In genomic region chr3:176920806-176921205, GRCh38 we compare ENCODE assay signal across 1 cellular context.
TF ChIP-seq lines count a peak whose summit lies in the region.

No MANE protein-coding gene starts in this region.

TF ChIP-seq in HepG2, 621 proteins besides CTCF, POLR2A, EP300 and RAD21 (continued from another document and continues in another):
- TF ChIP-seq, protein P1, sequence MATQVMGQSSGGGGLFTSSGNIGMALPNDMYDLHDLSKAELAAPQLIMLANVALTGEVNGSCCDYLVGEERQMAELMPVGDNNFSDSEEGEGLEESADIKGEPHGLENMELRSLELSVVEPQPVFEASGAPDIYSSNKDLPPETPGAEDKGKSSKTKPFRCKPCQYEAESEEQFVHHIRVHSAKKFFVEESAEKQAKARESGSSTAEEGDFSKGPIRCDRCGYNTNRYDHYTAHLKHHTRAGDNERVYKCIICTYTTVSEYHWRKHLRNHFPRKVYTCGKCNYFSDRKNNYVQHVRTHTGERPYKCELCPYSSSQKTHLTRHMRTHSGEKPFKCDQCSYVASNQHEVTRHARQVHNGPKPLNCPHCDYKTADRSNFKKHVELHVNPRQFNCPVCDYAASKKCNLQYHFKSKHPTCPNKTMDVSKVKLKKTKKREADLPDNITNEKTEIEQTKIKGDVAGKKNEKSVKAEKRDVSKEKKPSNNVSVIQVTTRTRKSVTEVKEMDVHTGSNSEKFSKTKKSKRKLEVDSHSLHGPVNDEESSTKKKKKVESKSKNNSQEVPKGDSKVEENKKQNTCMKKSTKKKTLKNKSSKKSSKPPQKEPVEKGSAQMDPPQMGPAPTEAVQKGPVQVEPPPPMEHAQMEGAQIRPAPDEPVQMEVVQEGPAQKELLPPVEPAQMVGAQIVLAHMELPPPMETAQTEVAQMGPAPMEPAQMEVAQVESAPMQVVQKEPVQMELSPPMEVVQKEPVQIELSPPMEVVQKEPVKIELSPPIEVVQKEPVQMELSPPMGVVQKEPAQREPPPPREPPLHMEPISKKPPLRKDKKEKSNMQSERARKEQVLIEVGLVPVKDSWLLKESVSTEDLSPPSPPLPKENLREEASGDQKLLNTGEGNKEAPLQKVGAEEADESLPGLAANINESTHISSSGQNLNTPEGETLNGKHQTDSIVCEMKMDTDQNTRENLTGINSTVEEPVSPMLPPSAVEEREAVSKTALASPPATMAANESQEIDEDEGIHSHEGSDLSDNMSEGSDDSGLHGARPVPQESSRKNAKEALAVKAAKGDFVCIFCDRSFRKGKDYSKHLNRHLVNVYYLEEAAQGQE (IDR thresholded peaks at IDR 0.05; ENCODE audit: borderline replicate concordance in 1 of 2, low read depth in 1 of 2, low read length in 2 of 2): no peak
- TF ChIP-seq ZNF382 (CRISPR knock-in tag; IDR thresholded peaks at IDR 0.05; ENCODE audit: borderline replicate concordance): no peak
- TF ChIP-seq EED (CRISPR knock-in tag; IDR thresholded peaks at IDR 0.05): no peak
- TF ChIP-seq, protein P2, sequence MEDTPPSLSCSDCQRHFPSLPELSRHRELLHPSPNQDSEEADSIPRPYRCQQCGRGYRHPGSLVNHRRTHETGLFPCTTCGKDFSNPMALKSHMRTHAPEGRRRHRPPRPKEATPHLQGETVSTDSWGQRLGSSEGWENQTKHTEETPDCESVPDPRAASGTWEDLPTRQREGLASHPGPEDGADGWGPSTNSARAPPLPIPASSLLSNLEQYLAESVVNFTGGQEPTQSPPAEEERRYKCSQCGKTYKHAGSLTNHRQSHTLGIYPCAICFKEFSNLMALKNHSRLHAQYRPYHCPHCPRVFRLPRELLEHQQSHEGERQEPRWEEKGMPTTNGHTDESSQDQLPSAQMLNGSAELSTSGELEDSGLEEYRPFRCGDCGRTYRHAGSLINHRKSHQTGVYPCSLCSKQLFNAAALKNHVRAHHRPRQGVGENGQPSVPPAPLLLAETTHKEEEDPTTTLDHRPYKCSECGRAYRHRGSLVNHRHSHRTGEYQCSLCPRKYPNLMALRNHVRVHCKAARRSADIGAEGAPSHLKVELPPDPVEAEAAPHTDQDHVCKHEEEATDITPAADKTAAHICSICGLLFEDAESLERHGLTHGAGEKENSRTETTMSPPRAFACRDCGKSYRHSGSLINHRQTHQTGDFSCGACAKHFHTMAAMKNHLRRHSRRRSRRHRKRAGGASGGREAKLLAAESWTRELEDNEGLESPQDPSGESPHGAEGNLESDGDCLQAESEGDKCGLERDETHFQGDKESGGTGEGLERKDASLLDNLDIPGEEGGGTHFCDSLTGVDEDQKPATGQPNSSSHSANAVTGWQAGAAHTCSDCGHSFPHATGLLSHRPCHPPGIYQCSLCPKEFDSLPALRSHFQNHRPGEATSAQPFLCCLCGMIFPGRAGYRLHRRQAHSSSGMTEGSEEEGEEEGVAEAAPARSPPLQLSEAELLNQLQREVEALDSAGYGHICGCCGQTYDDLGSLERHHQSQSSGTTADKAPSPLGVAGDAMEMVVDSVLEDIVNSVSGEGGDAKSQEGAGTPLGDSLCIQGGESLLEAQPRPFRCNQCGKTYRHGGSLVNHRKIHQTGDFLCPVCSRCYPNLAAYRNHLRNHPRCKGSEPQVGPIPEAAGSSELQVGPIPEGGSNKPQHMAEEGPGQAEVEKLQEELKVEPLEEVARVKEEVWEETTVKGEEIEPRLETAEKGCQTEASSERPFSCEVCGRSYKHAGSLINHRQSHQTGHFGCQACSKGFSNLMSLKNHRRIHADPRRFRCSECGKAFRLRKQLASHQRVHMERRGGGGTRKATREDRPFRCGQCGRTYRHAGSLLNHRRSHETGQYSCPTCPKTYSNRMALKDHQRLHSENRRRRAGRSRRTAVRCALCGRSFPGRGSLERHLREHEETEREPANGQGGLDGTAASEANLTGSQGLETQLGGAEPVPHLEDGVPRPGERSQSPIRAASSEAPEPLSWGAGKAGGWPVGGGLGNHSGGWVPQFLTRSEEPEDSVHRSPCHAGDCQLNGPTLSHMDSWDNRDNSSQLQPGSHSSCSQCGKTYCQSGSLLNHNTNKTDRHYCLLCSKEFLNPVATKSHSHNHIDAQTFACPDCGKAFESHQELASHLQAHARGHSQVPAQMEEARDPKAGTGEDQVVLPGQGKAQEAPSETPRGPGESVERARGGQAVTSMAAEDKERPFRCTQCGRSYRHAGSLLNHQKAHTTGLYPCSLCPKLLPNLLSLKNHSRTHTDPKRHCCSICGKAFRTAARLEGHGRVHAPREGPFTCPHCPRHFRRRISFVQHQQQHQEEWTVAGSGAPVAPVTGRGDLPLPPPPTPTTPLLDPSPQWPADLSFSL (CRISPR knock-in tag; IDR thresholded peaks at IDR 0.05): no peak
- no peak for TF ChIP-seq HOXA5 (CRISPR knock-in tag; IDR thresholded peaks at IDR 0.05)
- TF ChIP-seq SATB2 (CRISPR knock-in tag; IDR thresholded peaks at IDR 0.05): no peak
- no peak for TF ChIP-seq BCL6 (CRISPR knock-in tag; IDR thresholded peaks at IDR 0.05)
- TF ChIP-seq, protein P3, sequence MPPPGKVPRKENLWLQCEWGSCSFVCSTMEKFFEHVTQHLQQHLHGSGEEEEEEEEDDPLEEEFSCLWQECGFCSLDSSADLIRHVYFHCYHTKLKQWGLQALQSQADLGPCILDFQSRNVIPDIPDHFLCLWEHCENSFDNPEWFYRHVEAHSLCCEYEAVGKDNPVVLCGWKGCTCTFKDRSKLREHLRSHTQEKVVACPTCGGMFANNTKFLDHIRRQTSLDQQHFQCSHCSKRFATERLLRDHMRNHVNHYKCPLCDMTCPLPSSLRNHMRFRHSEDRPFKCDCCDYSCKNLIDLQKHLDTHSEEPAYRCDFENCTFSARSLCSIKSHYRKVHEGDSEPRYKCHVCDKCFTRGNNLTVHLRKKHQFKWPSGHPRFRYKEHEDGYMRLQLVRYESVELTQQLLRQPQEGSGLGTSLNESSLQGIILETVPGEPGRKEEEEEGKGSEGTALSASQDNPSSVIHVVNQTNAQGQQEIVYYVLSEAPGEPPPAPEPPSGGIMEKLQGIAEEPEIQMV (CRISPR knock-in tag; IDR thresholded peaks at IDR 0.05; ENCODE audit: low read depth): no peak
- TF ChIP-seq ZNF589 (CRISPR knock-in tag; conservative IDR thresholded peaks at IDR 0.05): no peak
- no peak for TF ChIP-seq NFYB (CRISPR knock-in tag; IDR thresholded peaks at IDR 0.05)
- TF ChIP-seq DPF2 (CRISPR knock-in tag; IDR thresholded peaks at IDR 0.05; ENCODE audit: borderline replicate concordance, low read depth): no peak
- TF ChIP-seq AGO1 (IDR thresholded peaks at IDR 0.05; ENCODE audit: low read depth, low read length, poor library complexity, severe bottlenecking): no peak
- TF ChIP-seq ZNF121 (CRISPR knock-in tag; IDR thresholded peaks at IDR 0.05): no peak
- TF ChIP-seq ZNF720 (CRISPR knock-in tag; IDR thresholded peaks at IDR 0.05): no peak
- 0 out of 2 replicates have a peak, but pooled peaks have one; percentile 53 for TF ChIP-seq WIZ (CRISPR knock-in tag; IDR thresholded peaks at IDR 0.05)
- TF ChIP-seq FOXO1 (CRISPR knock-in tag; IDR thresholded peaks at IDR 0.05): peak; percentile 15; the same call in 1 of the 2 replicates
- TF ChIP-seq ZBTB1 (CRISPR knock-in tag; IDR thresholded peaks at IDR 0.05; ENCODE audit: borderline replicate concordance): no peak
- no peak for TF ChIP-seq ZKSCAN5 (CRISPR knock-in tag; IDR thresholded peaks at IDR 0.05)
- no peak for TF ChIP-seq SOX13 (IDR thresholded peaks at IDR 0.05)
- TF ChIP-seq SOX13 (CRISPR knock-in tag; conservative IDR thresholded peaks at IDR 0.05 in 1 of 2, IDR thresholded peaks at IDR 0.05 in 1 of 2): no peak; a peak in 1 of 4 replicates
- no peak for TF ChIP-seq ZNF468 (CRISPR knock-in tag; IDR thresholded peaks at IDR 0.05)
- TF ChIP-seq, protein P4, sequence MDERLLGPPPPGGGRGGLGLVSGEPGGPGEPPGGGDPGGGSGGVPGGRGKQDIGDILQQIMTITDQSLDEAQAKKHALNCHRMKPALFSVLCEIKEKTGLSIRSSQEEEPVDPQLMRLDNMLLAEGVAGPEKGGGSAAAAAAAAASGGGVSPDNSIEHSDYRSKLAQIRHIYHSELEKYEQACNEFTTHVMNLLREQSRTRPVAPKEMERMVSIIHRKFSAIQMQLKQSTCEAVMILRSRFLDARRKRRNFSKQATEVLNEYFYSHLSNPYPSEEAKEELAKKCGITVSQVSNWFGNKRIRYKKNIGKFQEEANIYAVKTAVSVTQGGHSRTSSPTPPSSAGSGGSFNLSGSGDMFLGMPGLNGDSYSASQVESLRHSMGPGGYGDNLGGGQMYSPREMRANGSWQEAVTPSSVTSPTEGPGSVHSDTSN (CRISPR knock-in tag; IDR thresholded peaks at IDR 0.05): no peak
- no peak for TF ChIP-seq LRRFIP1 (CRISPR knock-in tag; conservative IDR thresholded peaks at IDR 0.05)
- TF ChIP-seq ZBTB4 (CRISPR knock-in tag; IDR thresholded peaks at IDR 0.05; ENCODE audit: borderline replicate concordance): no peak
- no peak for TF ChIP-seq ZNF230 (CRISPR knock-in tag; IDR thresholded peaks at IDR 0.05)
- no peak for TF ChIP-seq NR2F6 (IDR thresholded peaks at IDR 0.05)
- TF ChIP-seq NR2F6 (CRISPR knock-in tag; IDR thresholded peaks at IDR 0.05): no peak
- TF ChIP-seq IKZF1 (IDR thresholded peaks at IDR 0.05): no peak
- no peak for TF ChIP-seq SP1 (IDR thresholded peaks at IDR 0.05)
- TF ChIP-seq SP1 (CRISPR knock-in tag; IDR thresholded peaks at IDR 0.05): no peak
- TF ChIP-seq MTA1 (CRISPR knock-in tag; IDR thresholded peaks at IDR 0.05; ENCODE audit: borderline replicate concordance): no peak
- TF ChIP-seq ZNF10 (CRISPR knock-in tag; IDR thresholded peaks at IDR 0.05; ENCODE audit: borderline replicate concordance, low read depth): no peak
- TF ChIP-seq NBN (conservative IDR thresholded peaks at IDR 0.05): no peak
- no peak for TF ChIP-seq MATR3 (CRISPR knock-in tag; IDR thresholded peaks at IDR 0.05)
- TF ChIP-seq GTF3A (CRISPR knock-in tag; conservative IDR thresholded peaks at IDR 0.05): no peak
- no peak for TF ChIP-seq ZNF367 (CRISPR knock-in tag; IDR thresholded peaks at IDR 0.05; ENCODE audit: borderline replicate concordance)
- TF ChIP-seq DBP (CRISPR knock-in tag; IDR thresholded peaks at IDR 0.05; ENCODE audit: not compliant biosample characterization): no peak
- TF ChIP-seq, protein P5, sequence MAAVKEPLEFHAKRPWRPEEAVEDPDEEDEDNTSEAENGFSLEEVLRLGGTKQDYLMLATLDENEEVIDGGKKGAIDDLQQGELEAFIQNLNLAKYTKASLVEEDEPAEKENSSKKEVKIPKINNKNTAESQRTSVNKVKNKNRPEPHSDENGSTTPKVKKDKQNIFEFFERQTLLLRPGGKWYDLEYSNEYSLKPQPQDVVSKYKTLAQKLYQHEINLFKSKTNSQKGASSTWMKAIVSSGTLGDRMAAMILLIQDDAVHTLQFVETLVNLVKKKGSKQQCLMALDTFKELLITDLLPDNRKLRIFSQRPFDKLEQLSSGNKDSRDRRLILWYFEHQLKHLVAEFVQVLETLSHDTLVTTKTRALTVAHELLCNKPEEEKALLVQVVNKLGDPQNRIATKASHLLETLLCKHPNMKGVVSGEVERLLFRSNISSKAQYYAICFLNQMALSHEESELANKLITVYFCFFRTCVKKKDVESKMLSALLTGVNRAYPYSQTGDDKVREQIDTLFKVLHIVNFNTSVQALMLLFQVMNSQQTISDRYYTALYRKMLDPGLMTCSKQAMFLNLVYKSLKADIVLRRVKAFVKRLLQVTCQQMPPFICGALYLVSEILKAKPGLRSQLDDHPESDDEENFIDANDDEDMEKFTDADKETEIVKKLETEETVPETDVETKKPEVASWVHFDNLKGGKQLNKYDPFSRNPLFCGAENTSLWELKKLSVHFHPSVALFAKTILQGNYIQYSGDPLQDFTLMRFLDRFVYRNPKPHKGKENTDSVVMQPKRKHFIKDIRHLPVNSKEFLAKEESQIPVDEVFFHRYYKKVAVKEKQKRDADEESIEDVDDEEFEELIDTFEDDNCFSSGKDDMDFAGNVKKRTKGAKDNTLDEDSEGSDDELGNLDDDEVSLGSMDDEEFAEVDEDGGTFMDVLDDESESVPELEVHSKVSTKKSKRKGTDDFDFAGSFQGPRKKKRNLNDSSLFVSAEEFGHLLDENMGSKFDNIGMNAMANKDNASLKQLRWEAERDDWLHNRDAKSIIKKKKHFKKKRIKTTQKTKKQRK (IDR thresholded peaks at IDR 0.05; ENCODE audit: low read length): no peak
- TF ChIP-seq HOXA9 (CRISPR knock-in tag; IDR thresholded peaks at IDR 0.05; ENCODE audit: borderline replicate concordance): no peak
- TF ChIP-seq SOX6 (IDR thresholded peaks at IDR 0.05): no peak
- 0 out of 2 replicates have a peak, but pooled peaks have one; percentile 22 for TF ChIP-seq SOX6 (CRISPR knock-in tag; IDR thresholded peaks at IDR 0.05)
